1 cellular context compared by ENCODE assay signal in the genomic region with DNA sequence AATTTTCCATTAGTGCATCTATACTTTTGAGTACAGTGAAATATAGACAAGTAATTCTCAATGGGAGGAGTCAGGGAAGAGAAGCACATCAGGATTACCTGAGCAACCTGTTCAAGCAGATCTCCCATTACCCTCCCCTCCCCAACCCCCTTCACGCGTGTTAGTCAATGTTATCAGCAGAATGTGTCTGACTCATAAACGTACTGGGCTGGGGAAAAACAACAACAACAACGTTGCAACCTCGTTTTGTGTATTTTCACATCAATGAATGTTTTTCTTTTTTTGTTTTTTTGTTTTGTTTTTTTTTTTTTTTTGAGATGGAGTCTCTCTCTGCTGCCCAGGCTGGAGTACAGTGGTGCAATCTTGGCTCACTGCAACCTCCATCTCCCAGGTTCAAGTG.
TF ChIP-seq lines count a peak whose summit lies in the region.

No MANE protein-coding gene starts in this region.

TF ChIP-seq in IMR-90, 13 proteins besides CTCF, POLR2A, EP300 and RAD21 (continued from another document):
- TF ChIP-seq MXI1 (IDR thresholded peaks at IDR 0.05; ENCODE audit: borderline replicate concordance, low read depth, low read length) = no peak
- no peak for TF ChIP-seq SMC3 (IDR thresholded peaks at IDR 0.05; ENCODE audit: low read depth, low read length)
- no peak for TF ChIP-seq CEBPB (IDR thresholded peaks at IDR 0.05; ENCODE audit: low read depth, low read length)
- TF ChIP-seq BHLHE40 (IDR thresholded peaks at IDR 0.05; ENCODE audit: low read depth, low read length) = no peak
- TF ChIP-seq MAZ (IDR thresholded peaks at IDR 0.05; ENCODE audit: borderline replicate concordance, low read depth, low read length) = no peak
- no peak for TF ChIP-seq NFE2L2 (IDR thresholded peaks at IDR 0.05; ENCODE audit: low read depth, low read length)
- TF ChIP-seq RCOR1 (IDR thresholded peaks at IDR 0.05; ENCODE audit: insufficient replicate concordance, low read length) = no peak
- TF ChIP-seq CHD1 (IDR thresholded peaks at IDR 0.05; ENCODE audit: low read depth, low read length) = no peak
- no peak for TF ChIP-seq FOS (IDR thresholded peaks at IDR 0.05; ENCODE audit: low read depth, low read length)
- no peak for TF ChIP-seq MAFK (IDR thresholded peaks at IDR 0.05; ENCODE audit: low read depth, low read length)
- TF ChIP-seq RFX5 (IDR thresholded peaks at IDR 0.05; ENCODE audit: low read depth, low read length) = no peak
- TF ChIP-seq, protein P1, sequence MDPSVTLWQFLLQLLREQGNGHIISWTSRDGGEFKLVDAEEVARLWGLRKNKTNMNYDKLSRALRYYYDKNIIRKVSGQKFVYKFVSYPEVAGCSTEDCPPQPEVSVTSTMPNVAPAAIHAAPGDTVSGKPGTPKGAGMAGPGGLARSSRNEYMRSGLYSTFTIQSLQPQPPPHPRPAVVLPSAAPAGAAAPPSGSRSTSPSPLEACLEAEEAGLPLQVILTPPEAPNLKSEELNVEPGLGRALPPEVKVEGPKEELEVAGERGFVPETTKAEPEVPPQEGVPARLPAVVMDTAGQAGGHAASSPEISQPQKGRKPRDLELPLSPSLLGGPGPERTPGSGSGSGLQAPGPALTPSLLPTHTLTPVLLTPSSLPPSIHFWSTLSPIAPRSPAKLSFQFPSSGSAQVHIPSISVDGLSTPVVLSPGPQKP (IDR thresholded peaks at IDR 0.05; ENCODE audit: borderline replicate concordance, low read depth, low read length) = no peak
